In the genomic region with DNA sequence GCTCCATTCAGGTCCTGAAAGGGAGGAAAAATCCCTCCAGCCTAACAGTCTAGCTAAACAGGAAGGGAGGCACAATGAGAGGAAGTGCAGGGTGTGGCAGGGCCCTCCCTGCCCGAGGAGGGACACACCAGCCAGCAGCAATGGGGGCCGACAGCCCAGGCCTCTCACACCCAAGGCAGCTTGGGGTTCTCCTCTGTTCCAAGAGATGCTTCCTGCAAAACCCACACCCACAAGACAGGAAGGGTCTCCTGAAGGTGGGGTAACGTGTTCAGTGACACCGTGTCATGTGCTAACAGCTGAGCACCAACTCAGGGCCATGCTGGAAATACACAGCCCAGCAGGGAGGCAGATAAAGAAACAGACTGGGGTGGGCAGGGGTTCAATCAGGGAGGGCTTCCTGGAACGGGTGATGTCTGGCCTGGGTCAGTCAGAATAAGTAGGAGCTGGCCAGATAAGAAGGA, we compare ENCODE assay signal across 10 cellular contexts. TPM values are rescaled to one million over a fixed set of nuclear protein-coding genes. Genes with fewer than 3 reads are reported as not detected.
DNase-seq lines count a peak whose midpoint lies in the region; ATAC-seq, FAIRE-seq and TF ChIP-seq lines count a peak whose summit lies in the region.
"Had no signal": no experiment of that assay in that cellular context is flagged by ENCODE, and none has a peak within 500 bp of the region (broad histone marks: within the 10 kb centered on the region; RNA-seq: fewer than 3 reads in every experiment).

No MANE protein-coding gene starts in this region.

- H3K4me1 ChIP-seq in heart left ventricle: peaks cover 8 to 82% (median 63%) of the 10 kb centered on the region in 12 donors

- peak; percentile 42 for ATAC-seq in activated CD8-positive, alpha-beta T cell treated with anti-CD3 and anti-CD28 coated beads for 36 hours
- ATAC-seq in heart left ventricle (peak; percentile 77 to 91 (median 84)), sciatic nerve (peak; percentile 23), HG03025 (IDR thresholded peaks at IDR 0.05; ENCODE audit: low FRiP score, unreplicated experiment) (no peak), HG03095 (IDR thresholded peaks at IDR 0.05; ENCODE audit: unreplicated experiment) (no peak)

- H3K36me3 ChIP-seq in heart left ventricle: peaks cover 0 to 22% (median 4%) of the 10 kb centered on the region in 9 donors

- H3K4me1 Mint-ChIP-seq in activated CD8-positive, alpha-beta T cell treated with anti-CD3 and anti-CD28 coated beads for 36 hours (ENCODE audit: low read depth): peaks cover 58% of the 10 kb centered on the region

- POLR2A ChIA-PET in activated CD8-positive, alpha-beta T cell treated with anti-CD3 and anti-CD28 coated beads for 36 hours (lab: Charles Lee): interaction anchor here (1.1 to 3.0 kb wide), 5 partner anchors 10 to 65 kb away, joined by 3 to 9 read pairs (median 6); no protein-coding TSS in a partner anchor

- peak overlapping the region; percentile 68 to 98 (median 92) for H3K27ac ChIP-seq in heart left ventricle
- H3K27ac ChIP-seq: KMS-11 had no signal

- intact Hi-C loops in activated CD8-positive, alpha-beta T cell treated with anti-CD3 and anti-CD28 coated beads for 36 hours (cut with micrococcal nuclease): no loop called here
- intact Hi-C loops in heart left ventricle (cut with DNase I): loop anchor here in 2 of 10 donors (5.0 kb wide), 1 partner anchor 42 kb away; no protein-coding TSS in a partner anchor
- intact Hi-C loops in sciatic nerve (cut with DNase I): loop anchor here (10.0 kb wide), 1 partner anchor 545 kb away; no protein-coding TSS in a partner anchor

- H3K4me3 Mint-ChIP-seq in activated CD8-positive, alpha-beta T cell treated with anti-CD3 and anti-CD28 coated beads for 36 hours: peak overlapping the region; percentile 1

- CTCF ChIA-PET in activated CD8-positive, alpha-beta T cell treated with anti-CD3 and anti-CD28 coated beads for 36 hours (lab: Charles Lee): interaction anchor here (1.0 to 10.4 kb wide), 4 partner anchors 10 to 88 kb away, joined by 3 to 107 read pairs (median 5); no protein-coding TSS in a partner anchor

- TF ChIP-seq CTCF in activated CD8-positive, alpha-beta T cell treated with anti-CD3 and anti-CD28 coated beads for 36 hours (IDR thresholded peaks at IDR 0.05): no peak
- TF ChIP-seq CTCF in heart left ventricle (IDR thresholded peaks at IDR 0.05): no peak

- H3K36me3 Mint-ChIP-seq in activated CD8-positive, alpha-beta T cell treated with anti-CD3 and anti-CD28 coated beads for 36 hours (ENCODE audit: low read depth): peaks cover 38% of the 10 kb centered on the region

- WGBS in heart left ventricle, 4 donors: 35 to 44% (median 42%) methylated on average over 5 of the region's 5 CpGs

- H3K27ac Mint-ChIP-seq in activated CD8-positive, alpha-beta T cell treated with anti-CD3 and anti-CD28 coated beads for 36 hours: peak overlapping the region; percentile 88

- no peak for FAIRE-seq in GM12891 (lab: Jason Lieb, UNC)

- no peaks in the 10 kb centered on the region for H3K27me3 Mint-ChIP-seq in activated CD8-positive, alpha-beta T cell treated with anti-CD3 and anti-CD28 coated beads for 36 hours

- DNase-seq in GM12891 (ENCODE audit: insufficient read length, low spot score) (no peak), heart left ventricle (peak in 4 of 5 donors; percentile 66 to 85 (median 75)), sciatic nerve (ENCODE audit: low spot score) (no peak), midbrain (lab: John Stamatoyannopoulos, UW) (no peak), germinal center (ENCODE audit: low spot score) (no peak)
- DNase-seq in activated CD8-positive, alpha-beta T cell treated with anti-CD3 and anti-CD28 coated beads for 36 hours: no peak
- DNase-seq: mammary epithelial cell had no signal

- H3K27me3 ChIP-seq in heart left ventricle: no peaks in the 10 kb centered on the region

- TF ChIP-seq POLR2A in GM12891 (IDR thresholded peaks at IDR 0.05; ENCODE audit: low read depth, low read length): no peak
- TF ChIP-seq POLR2A in heart left ventricle (IDR thresholded peaks at IDR 0.05): no peak

- H3K4me3 ChIP-seq in heart left ventricle: peak overlapping the region in 4 of 12 donors; percentile 36 to 48 (median 38)

- H3K9me3 ChIP-seq in heart left ventricle: no peaks in the 10 kb centered on the region

- no peaks in the 10 kb centered on the region for H3K9me3 Mint-ChIP-seq in activated CD8-positive, alpha-beta T cell treated with anti-CD3 and anti-CD28 coated beads for 36 hours

TF ChIP-seq in GM12891, 5 proteins besides CTCF, POLR2A, EP300 and RAD21:
- TF ChIP-seq PAX5 (IDR thresholded peaks at IDR 0.05; ENCODE audit: insufficient read depth, low read length, severe bottlenecking) (no peak), SPI1 (IDR thresholded peaks at IDR 0.05; ENCODE audit: low read depth, low read length) (0 out of 2 replicates have a peak, but pooled peaks have one; percentile 26), POU2F2 (IDR thresholded peaks at IDR 0.05; ENCODE audit: low read depth, low read length) (no peak)
TF ChIP-seq in GM12891: peak in this region for 1.

RNA-seq across cellular contexts. Expression of a gene that starts 10.2 kb away (rescaled TPM):
- 7.9 TPM for polyA plus RNA-seq in GM12891 (2012; ENCODE audit: low read depth, missing spikeins)
- 100 to 1,000 TPM; 118 to 127 TPM for total RNA-seq in activated CD8-positive, alpha-beta T cell treated with anti-CD3 and anti-CD28 coated beads for 36 hours
- total RNA-seq in heart left ventricle: 100 to 1,000 TPM in 1 of 9 donors, 10 to 100 TPM in 8; 37.3 to 140 (median 59.4) TPM
- polyA plus RNA-seq in heart left ventricle: 10 to 100 TPM; 38.4 to 61.3 TPM
- total RNA-seq in sciatic nerve: 117 TPM

Comparison
In these comparisons a context has a peak if more than half of its experiments do, and no peak if none do; other contexts are left out.
1. DNase-seq: peak in heart left ventricle (4 of 5); none in GM12891 (single experiment), activated CD8-positive, alpha-beta T cell treated with anti-CD3 and anti-CD28 coated beads for 36 hours (single experiment), sciatic nerve (single experiment), midbrain (single experiment) and germinal center (single experiment).
2. ATAC-seq: peak in activated CD8-positive, alpha-beta T cell treated with anti-CD3 and anti-CD28 coated beads for 36 hours (single experiment), heart left ventricle (4 of 4) and sciatic nerve (single experiment); none in HG03025 (single experiment) and HG03095 (single experiment).